ENCODE assay signal across 35 cellular contexts in genomic region chr3:137224464-137224863, GRCh38.
DNase-seq lines count a peak whose midpoint lies in the region; ATAC-seq, FAIRE-seq and TF ChIP-seq lines count a peak whose summit lies in the region.
"Had no signal": no experiment of that assay in that cellular context is flagged by ENCODE, and none has a peak within 500 bp of the region (broad histone marks: within the 10 kb centered on the region; RNA-seq: fewer than 3 reads in every experiment).

No MANE protein-coding gene starts in this region.

- H3K4me1 ChIP-seq in GM12878 (ENCODE audit: control insufficient read depth, insufficient read depth, low read length): no peaks in the 10 kb centered on the region; the same call in 1 of the 2 replicates
- no peaks in the 10 kb centered on the region for H3K4me1 ChIP-seq in upper lobe of left lung
- H3K4me1 ChIP-seq in SJCRH30: peaks cover 4% of the 10 kb centered on the region; the same call in 1 of the 2 replicates
- H3K4me1 ChIP-seq: A549; BE2C; BLaER1; BLaER1 treated with 17β-estradiol and CSF1 and Interleukin-3, amounts not matched to agents 10 nM and 100 nM; Caco-2 had no signal

- WGBS in GM12878 (ENCODE audit: insufficient coverage, insufficient replicate concordance, low lambda C conversion rate, missing lambda C conversion rate): 55% methylated on average over 3 of the region's 3 CpGs
- WGBS in upper lobe of left lung, 2 donors: 89% methylated on average over 3 of the region's 3 CpGs

- ATAC-seq in GM12878 (peak; percentile 68), upper lobe of left lung (ENCODE audit: low FRiP score in 2 of 2) (no peak)
- ATAC-seq: A549; CD8-positive, alpha-beta T cell had no signal

- H3K9ac ChIP-seq in GM12878 (ENCODE audit: control insufficient read depth, insufficient read depth, low read length): no peak overlapping the region
- H3K9ac ChIP-seq: BLaER1; BLaER1 treated with 17β-estradiol and CSF1 and Interleukin-3, amounts not matched to agents 10 nM and 100 nM had no signal

- H3K9me3 ChIP-seq in GM12878 (replicated peaks; ENCODE audit: control insufficient read depth, insufficient read depth, low read length): no peaks in the 10 kb centered on the region
- H3K9me3 ChIP-seq in upper lobe of left lung: no peaks in the 10 kb centered on the region
- H3K9me3 ChIP-seq in SJCRH30 (replicated peaks): 0 out of 2 replicates have a peak, but pooled peaks cover 4% of the 10 kb centered on the region
- H3K9me3 ChIP-seq: A549, BE2C, BLaER1, Caco-2 had no signal

- TF ChIP-seq RAD21 in GM12878 (IDR thresholded peaks at IDR 0.05; ENCODE audit: insufficient read depth, low read depth, low read length): no peak

- RAD21 ChIA-PET in GM12878 (lab: Charles Lee; ENCODE audit: unreplicated experiment): no interaction called here

- intact Hi-C loops in GM12878 (cut with micrococcal nuclease; ENCODE audit: unreplicated experiment): no loop called here

- H3K27ac ChIP-seq in GM12878 (ENCODE audit: control insufficient read depth, insufficient read depth) (no peak overlapping the region), upper lobe of left lung (no peak overlapping the region), SJCRH30 (no peak overlapping the region)
- H3K27ac ChIP-seq: 22Rv1; A549; BLaER1; BLaER1 treated with 17β-estradiol and CSF1 and Interleukin-3, amounts not matched to agents 10 nM and 100 nM; C4-2B had no signal

- H4K20me1 ChIP-seq in GM12878 (ENCODE audit: control insufficient read depth, insufficient read depth): no peaks in the 10 kb centered on the region
- H4K20me1 ChIP-seq: BLaER1; BLaER1 treated with 17β-estradiol and CSF1 and Interleukin-3, amounts not matched to agents 10 nM and 100 nM had no signal

- no peaks in the 10 kb centered on the region for H3K79me2 ChIP-seq in GM12878 (ENCODE audit: control insufficient read depth, insufficient read depth, low read length)

- TF ChIP-seq EP300 in GM12878 (IDR thresholded peaks at IDR 0.05; ENCODE audit: borderline replicate concordance in 1 of 2, control insufficient read depth in 1 of 2, low read depth in 2 of 2, low read length in 2 of 2) (no peak), upper lobe of left lung (IDR thresholded peaks at IDR 0.05) (no peak)

- SMC1A ChIA-PET in GM12878 (lab: Charles Lee; ENCODE audit: uncharacterized antibody, unreplicated experiment): interaction anchor here (0.9 kb wide), 1 partner anchor 113 kb away, joined by 3 read pairs; no protein-coding TSS in a partner anchor

- TF ChIP-seq CTCF in GM06990 (IDR thresholded peaks at IDR 0.05; ENCODE audit: insufficient read depth, low read length, poor library complexity, severe bottlenecking) (no peak), GM12865 (IDR thresholded peaks at IDR 0.05; ENCODE audit: insufficient read depth, low read depth, low read length, missing control alignments) (no peak), GM12878 (IDR thresholded peaks at IDR 0.05 in 2 of 3, conservative IDR thresholded peaks at IDR 0.05 in 1 of 3; ENCODE audit: control insufficient read depth in 2 of 3, extremely low read depth in 1 of 3, insufficient read depth in 1 of 3, low read depth in 3 of 3, low read length in 3 of 3) (no peak), upper lobe of left lung (IDR thresholded peaks at IDR 0.05) (no peak)

- no peak overlapping the region for H3K4me3 ChIP-seq in GM06990 (replicated peaks; ENCODE audit: low read depth, low read length)
- no peak overlapping the region for H3K4me3 ChIP-seq in GM12865 (ENCODE audit: low read depth, low read length)
- H3K4me3 ChIP-seq in GM12878: no peak overlapping the region
- H3K4me3 ChIP-seq in upper lobe of left lung: no peak overlapping the region
- H3K4me3 ChIP-seq in SJCRH30: no peak overlapping the region
- H3K4me3 ChIP-seq: A549; BLaER1; BLaER1 treated with 17β-estradiol and CSF1 and Interleukin-3, amounts not matched to agents 10 nM and 100 nM had no signal

- in situ Hi-C loops in GM12878 (cut with MboI): no loop called here

- FAIRE-seq in GM12892 (lab: Jason Lieb, UNC): peak; percentile 44
- no peak for FAIRE-seq in GM12878 (lab: Jason Lieb, UNC)
- FAIRE-seq: A204.1, A549, D721Med had no signal

- H2AFZ ChIP-seq in GM12878 (ENCODE audit: control insufficient read depth, low read depth, low read length): no peak overlapping the region

- H3K36me3 ChIP-seq in GM06990 (ENCODE audit: control insufficient read depth, insufficient read depth, low read length): no peaks in the 10 kb centered on the region
- H3K36me3 ChIP-seq in GM12878 (ENCODE audit: control insufficient read depth in 2 of 2, insufficient read depth in 2 of 2, low read length in 1 of 2): no peaks in the 10 kb centered on the region
- H3K36me3 ChIP-seq in upper lobe of left lung: no peaks in the 10 kb centered on the region
- no peaks in the 10 kb centered on the region for H3K36me3 ChIP-seq in SJCRH30
- H3K36me3 ChIP-seq: BE2C; BLaER1; BLaER1 treated with 17β-estradiol and CSF1 and Interleukin-3, amounts not matched to agents 10 nM and 100 nM had no signal

- TF ChIP-seq POLR2A in GM12892 (IDR thresholded peaks at IDR 0.05; ENCODE audit: low read depth, low read length): no peak
- no peak for TF ChIP-seq POLR2A in GM12878 (IDR thresholded peaks at IDR 0.05; ENCODE audit: low read depth, low read length)
- no peak for TF ChIP-seq POLR2A in upper lobe of left lung (IDR thresholded peaks at IDR 0.05)

- DNase-seq in GM06990 (ENCODE audit: extremely low read depth, insufficient read length) (peak; percentile 15), GM12865 (ENCODE audit: low read depth) (peak; percentile 35), GM12892 (ENCODE audit: insufficient read length) (no peak), GM12878 (ENCODE audit: low read depth, low spot score) (no peak), cerebellum (ENCODE audit: low spot score) (no peak), upper lobe of left lung (no peak), hypothalamus (lab: John Stamatoyannopoulos, UW) (no peak), SJCRH30 (no peak)
- DNase-seq: 8988T; ACHN; AML-193; BE2C; C1 segment of cervical spinal cord; Caco-2; Calu3; CD4-positive, alpha-beta memory T cell; CD4-positive, alpha-beta T cell; CD4-positive, CD25-positive, alpha-beta regulatory T cell; CD8-positive, alpha-beta memory T cell; CD8-positive, alpha-beta T cell; COR-L47; DMS 273 treated with DMSO at 0.1 percent for 48 hours; DMS153; DMS53; DMS79; DMS79 treated with DMSO at 0.1 percent for 48 hours; DND-41; EL had no signal

- POLR2A ChIA-PET in GM12878 (lab: Charles Lee): no interaction called here

- H3K27me3 ChIP-seq in GM06990 (replicated peaks; ENCODE audit: control insufficient read depth, insufficient read depth, low read length): no peaks in the 10 kb centered on the region
- no peaks in the 10 kb centered on the region for H3K27me3 ChIP-seq in GM12878 (replicated peaks in 1 of 2; ENCODE audit: control insufficient read depth in 2 of 2, insufficient read depth in 2 of 2, low read length in 1 of 2)
- no peaks in the 10 kb centered on the region for H3K27me3 ChIP-seq in upper lobe of left lung
- no peaks in the 10 kb centered on the region for H3K27me3 ChIP-seq in SJCRH30
- H3K27me3 ChIP-seq: BE2C; BLaER1; BLaER1 treated with 17β-estradiol and CSF1 and Interleukin-3, amounts not matched to agents 10 nM and 100 nM had no signal

- CTCF ChIA-PET in GM12878 (lab: Yijun Ruan, JAX): no interaction called here

- H3K4me2 ChIP-seq in GM12878 (ENCODE audit: control insufficient read depth, insufficient read depth): no peak overlapping the region
- H3K4me2 ChIP-seq: A549; BLaER1; BLaER1 treated with 17β-estradiol and CSF1 and Interleukin-3, amounts not matched to agents 10 nM and 100 nM had no signal

- no TSS peak for BruUV-seq in GM12878 (replicated peaks; lab: Mats Ljungman, UMichigan)

TF ChIP-seq in GM12878, 131 proteins besides CTCF, POLR2A, EP300 and RAD21 (continues in another document):
- TF ChIP-seq ZNF622 (IDR thresholded peaks at IDR 0.05) (no peak), BCL3 (IDR thresholded peaks at IDR 0.05; ENCODE audit: borderline replicate concordance, insufficient read depth, low read depth, low read length, poor library complexity, severe bottlenecking) (no peak), DPF2 (IDR thresholded peaks at IDR 0.05) (no peak), USF1 (IDR thresholded peaks at IDR 0.05; ENCODE audit: borderline replicate concordance, extremely low read length, insufficient read depth, low read depth, low read length) (no peak), RB1 (IDR thresholded peaks at IDR 0.05; ENCODE audit: borderline replicate concordance) (no peak), PML (IDR thresholded peaks at IDR 0.05; ENCODE audit: low read length) (no peak), KDM1A (IDR thresholded peaks at IDR 0.05; ENCODE audit: borderline replicate concordance) (no peak), MYC (IDR thresholded peaks at IDR 0.05; ENCODE audit: insufficient read depth, insufficient read length, insufficient replicate concordance, low read length, severe bottlenecking) (no peak), HCFC1 (IDR thresholded peaks at IDR 0.05; ENCODE audit: low read length) (no peak), PBX3 (IDR thresholded peaks at IDR 0.05; ENCODE audit: insufficient replicate concordance, low read depth, low read length) (no peak), NRF1 (conservative IDR thresholded peaks at IDR 0.05; ENCODE audit: low read depth, low read length) (no peak)

Comparison
In these comparisons a context has a peak if more than half of its experiments do, and no peak if none do; other contexts are left out.
1. DNase-seq: peak in GM06990 (single experiment) and GM12865 (single experiment); none in GM12892 (single experiment), GM12878 (single experiment), cerebellum (single experiment), upper lobe of left lung (0 of 2), hypothalamus (0 of 51) and SJCRH30 (0 of 2).